Comparison of ENCODE assay signal across 13 cellular contexts in genomic region chr16:89473136-89473712, GRCh38. TPM values are rescaled to one million over a fixed set of nuclear protein-coding genes. Genes with fewer than 3 reads are reported as not detected.
DNase-seq lines count a peak whose midpoint lies in the region; ATAC-seq and TF ChIP-seq lines count a peak whose summit lies in the region.
"Had no signal": no experiment of that assay in that cellular context is flagged by ENCODE, and none has a peak within 500 bp of the region (broad histone marks: within the 10 kb centered on the region; RNA-seq: fewer than 3 reads in every experiment).

No MANE protein-coding gene starts in this region.

- H3K4me1 ChIP-seq in IMR-90 (ENCODE audit: control insufficient read depth, insufficient read depth, low read length): peaks cover 27% of the 10 kb centered on the region
- H3K4me1 ChIP-seq in neutrophil (ENCODE audit: control insufficient read depth in 1 of 2, insufficient read depth in 1 of 2, low read depth in 1 of 2, low read length in 1 of 2): peaks cover 63 to 82% of the 10 kb centered on the region in 2 experiments

- BruUV-seq in IMR-90 (replicated peaks; lab: Mats Ljungman, UMichigan): no TSS peak

- H2BK15ac ChIP-seq in IMR-90 (ENCODE audit: low read depth, low read length): no peak overlapping the region

- no peak overlapping the region for H3K4me2 ChIP-seq in IMR-90 (ENCODE audit: low read depth, low read length)

- TF ChIP-seq RAD21 in IMR-90 (IDR thresholded peaks at IDR 0.05; ENCODE audit: low read length): no peak

- intact Hi-C loops in activated CD4-positive, alpha-beta memory T cell treated with anti-CD3 and anti-CD28 coated beads for 36 hours (cut with micrococcal nuclease): no loop called here
- intact Hi-C loops in IMR-90 (cut with micrococcal nuclease): no loop called here
- intact Hi-C loops in dendritic cell treated with granulocyte-macrophage colony-stimulating factor and Interleukin-4, amounts not matched to agents 40 ng/mL and 50 ng/mL, for 4 days (cut with micrococcal nuclease): loop anchor here (5.0 kb wide), 1 partner anchor 34 kb away; the partner anchor contains the start of gene SPG7

- no peak overlapping the region for H2BK120ac ChIP-seq in IMR-90 (ENCODE audit: low read depth, low read length)

- no peak overlapping the region for H2BK20ac ChIP-seq in IMR-90 (ENCODE audit: low read depth, low read length)

- peaks cover 99% of the 10 kb centered on the region for H4K20me1 ChIP-seq in IMR-90 (ENCODE audit: insufficient read depth, low read length)

- H4K5ac ChIP-seq in IMR-90 (ENCODE audit: low read depth, low read length): no peak overlapping the region

- H2BK5ac ChIP-seq in IMR-90 (ENCODE audit: low read depth, low read length, poor library complexity, severe bottlenecking): no peak overlapping the region

- H3K27ac Mint-ChIP-seq in activated CD4-positive, alpha-beta memory T cell treated with anti-CD3 and anti-CD28 coated beads, Interleukin-2, amount 10 ng/mL, durations not matched to agents 7 days and 5 days: peak overlapping the region; percentile 34
- H3K27ac Mint-ChIP-seq in activated CD4-positive, alpha-beta memory T cell treated with anti-CD3 and anti-CD28 coated beads for 36 hours: no peak overlapping the region
- peak overlapping the region; percentile 60 for H3K27ac Mint-ChIP-seq in dendritic cell treated with granulocyte-macrophage colony-stimulating factor and Interleukin-4, amounts not matched to agents 40 ng/mL and 50 ng/mL, for 4 days

- H2AK9ac ChIP-seq in IMR-90 (replicated peaks; ENCODE audit: low read depth, low read length, poor library complexity): no peak overlapping the region

- no peak overlapping the region for H3K56ac ChIP-seq in IMR-90 (ENCODE audit: extremely low read depth, insufficient read depth, low read length)

- no peak overlapping the region for H3K4me3 ChIP-seq in IMR-90 (ENCODE audit: insufficient read depth, low read depth, low read length)
- H3K4me3 ChIP-seq in neutrophil (ENCODE audit: low read depth in 1 of 2, low read length in 1 of 2): no peak overlapping the region
- H3K4me3 ChIP-seq: cardiac muscle cell, left ventricle myocardium inferior, thyroid gland had no signal

- H3K4me1 Mint-ChIP-seq in activated CD4-positive, alpha-beta memory T cell treated with anti-CD3 and anti-CD28 coated beads, Interleukin-2, amount 10 ng/mL, durations not matched to agents 7 days and 5 days: peaks cover 72% of the 10 kb centered on the region
- peaks cover 77% of the 10 kb centered on the region for H3K4me1 Mint-ChIP-seq in activated CD4-positive, alpha-beta memory T cell treated with anti-CD3 and anti-CD28 coated beads for 36 hours (ENCODE audit: low read depth)
- peaks cover 94% of the 10 kb centered on the region for H3K4me1 Mint-ChIP-seq in dendritic cell treated with granulocyte-macrophage colony-stimulating factor and Interleukin-4, amounts not matched to agents 40 ng/mL and 50 ng/mL, for 4 days (ENCODE audit: low read depth)

- CTCF ChIA-PET in activated CD4-positive, alpha-beta memory T cell treated with anti-CD3 and anti-CD28 coated beads, Interleukin-2, amount 10 ng/mL, durations not matched to agents 7 days and 5 days (lab: Charles Lee): interaction anchor here (1.2 to 2.3 kb wide), 3 partner anchors 16 to 138 kb away, joined by 3 to 7 read pairs (median 3); no protein-coding TSS in a partner anchor
- CTCF ChIA-PET in activated CD4-positive, alpha-beta memory T cell treated with anti-CD3 and anti-CD28 coated beads for 36 hours (lab: Charles Lee): interaction anchor here (1.4 kb wide), 1 partner anchor 9 kb away, joined by 3 read pairs; no protein-coding TSS in a partner anchor
- CTCF ChIA-PET in IMR-90 (lab: Yijun Ruan, JAX): no interaction called here

- DNase-seq in activated CD4-positive, alpha-beta memory T cell treated with anti-CD3 and anti-CD28 coated beads, Interleukin-2, amount 10 ng/mL, durations not matched to agents 7 days and 5 days: no peak
- DNase-seq in activated CD4-positive, alpha-beta memory T cell treated with anti-CD3 and anti-CD28 coated beads for 36 hours: no peak
- DNase-seq in IMR-90 (no peak), T-helper 9 cell (no peak), KG1 (lab: John Stamatoyannopoulos, UW) (no peak)
- DNase-seq: activated effector memory CD4-positive, alpha-beta T cell treated with Interleukin-2 at 50 U/mL for 16 hours; left ventricle myocardium inferior; thyroid gland had no signal

- peaks cover 25% of the 10 kb centered on the region for H3K36me3 Mint-ChIP-seq in activated CD4-positive, alpha-beta memory T cell treated with anti-CD3 and anti-CD28 coated beads, Interleukin-2, amount 10 ng/mL, durations not matched to agents 7 days and 5 days (ENCODE audit: low read depth)
- peaks cover 4% of the 10 kb centered on the region for H3K36me3 Mint-ChIP-seq in activated CD4-positive, alpha-beta memory T cell treated with anti-CD3 and anti-CD28 coated beads for 36 hours
- H3K36me3 Mint-ChIP-seq in dendritic cell treated with granulocyte-macrophage colony-stimulating factor and Interleukin-4, amounts not matched to agents 40 ng/mL and 50 ng/mL, for 4 days (ENCODE audit: low read depth): no peaks in the 10 kb centered on the region

- no peak overlapping the region for H3K23ac ChIP-seq in IMR-90 (ENCODE audit: low read depth, low read length)

- no peak for TF ChIP-seq CTCF in IMR-90 (conservative IDR thresholded peaks at IDR 0.05; ENCODE audit: low read depth, low read length)
- no peak for TF ChIP-seq CTCF in neutrophil (IDR thresholded peaks at IDR 0.05)

- ATAC-seq in IMR-90 (ENCODE audit: low read depth): no peak
- no peak for ATAC-seq in GM21526 (IDR thresholded peaks at IDR 0.05; ENCODE audit: low FRiP score, unreplicated experiment)
- ATAC-seq: activated CD4-positive, CD25-positive, alpha-beta regulatory T cell treated with anti-CD3 and anti-CD28 coated beads, Interleukin-2, amount 50 U/mL, for 24 hours had no signal

- dilution Hi-C loops in IMR-90 (cut with HindIII; ENCODE audit: low sequenced_read_pairs, unreplicated experiment): no loop called here

- H3K18ac ChIP-seq in IMR-90 (ENCODE audit: low read depth, low read length): no peak overlapping the region

- no CpG with 5 or more reads among the region's 7 CpGs for WGBS in IMR-90 (ENCODE audit: extremely low coverage in 2 of 2, insufficient read length in 1 of 2), 2 experiments

- H3K27me3 ChIP-seq in IMR-90 (ENCODE audit: control insufficient read depth, insufficient read depth, low read length) (no peaks in the 10 kb centered on the region), neutrophil (no peaks in the 10 kb centered on the region)
- H3K27me3 ChIP-seq: cardiac muscle cell, thyroid gland had no signal

- no peak overlapping the region for H3K9ac ChIP-seq in IMR-90 (ENCODE audit: low read depth, low read length)

- H4K91ac ChIP-seq in IMR-90 (ENCODE audit: insufficient read depth, low read depth, low read length): no peak overlapping the region

- H3K4me3 Mint-ChIP-seq in activated CD4-positive, alpha-beta memory T cell treated with anti-CD3 and anti-CD28 coated beads, Interleukin-2, amount 10 ng/mL, durations not matched to agents 7 days and 5 days: no peak overlapping the region
- no peak overlapping the region for H3K4me3 Mint-ChIP-seq in activated CD4-positive, alpha-beta memory T cell treated with anti-CD3 and anti-CD28 coated beads for 36 hours
- H3K4me3 Mint-ChIP-seq in dendritic cell treated with granulocyte-macrophage colony-stimulating factor and Interleukin-4, amounts not matched to agents 40 ng/mL and 50 ng/mL, for 4 days: no peak overlapping the region

- peaks cover 0 to 70% of the 10 kb centered on the region in 2 experiments; a peak in 2 of 4 replicates for H3K79me1 ChIP-seq in IMR-90 (ENCODE audit: low read depth in 1 of 2, low read length in 2 of 2)

- in situ Hi-C loops in IMR-90 (cut with MboI; ENCODE audit: low sequenced_read_pairs): no loop called here

- H3K9me1 ChIP-seq in IMR-90 (ENCODE audit: insufficient read depth, low read length): peaks cover 53% of the 10 kb centered on the region

- no peak overlapping the region for H2AFZ ChIP-seq in IMR-90 (replicated peaks; ENCODE audit: low read length, poor library complexity)

- H3K36me3 ChIP-seq in IMR-90 (ENCODE audit: control insufficient read depth, insufficient read depth, low read length) (no peaks in the 10 kb centered on the region), neutrophil (no peaks in the 10 kb centered on the region)
- H3K36me3 ChIP-seq: cardiac muscle cell, left ventricle myocardium inferior, thyroid gland had no signal

- TF ChIP-seq POLR2A in IMR-90 (IDR thresholded peaks at IDR 0.05; ENCODE audit: low read depth, low read length): no peak

- no peak overlapping the region for H4K8ac ChIP-seq in IMR-90 (ENCODE audit: low read depth in 2 of 2, low read length in 2 of 2)

- POLR2A ChIA-PET in activated CD4-positive, alpha-beta memory T cell treated with anti-CD3 and anti-CD28 coated beads, Interleukin-2, amount 10 ng/mL, durations not matched to agents 7 days and 5 days (lab: Charles Lee): interaction anchor here (1.0 to 3.7 kb wide), 7 partner anchors 11 to 158 kb away, joined by 3 to 17 read pairs (median 5); partner anchors contain the start of gene SPG7
- POLR2A ChIA-PET in activated CD4-positive, alpha-beta memory T cell treated with anti-CD3 and anti-CD28 coated beads for 36 hours (lab: Charles Lee): interaction anchor here (1.5 kb wide), 1 partner anchor 12 kb away, joined by 4 read pairs; no protein-coding TSS in a partner anchor
- POLR2A ChIA-PET in IMR-90 (lab: Charles Lee; ENCODE audit: unreplicated experiment): no interaction called here

- H2AK5ac ChIP-seq in IMR-90 (ENCODE audit: low read depth, low read length): peak overlapping the region; percentile 66; the same call in 1 of the 2 replicates

- no peaks in the 10 kb centered on the region for H3K9me3 ChIP-seq in IMR-90 (ENCODE audit: control insufficient read depth, insufficient read depth, low read length)
- H3K9me3 ChIP-seq in neutrophil: no peaks in the 10 kb centered on the region
- H3K9me3 ChIP-seq: left ventricle myocardium inferior, thyroid gland had no signal

- no peak overlapping the region for H3K4ac ChIP-seq in IMR-90 (ENCODE audit: low read depth, low read length)

- no peaks in the 10 kb centered on the region for H3K9me3 Mint-ChIP-seq in activated CD4-positive, alpha-beta memory T cell treated with anti-CD3 and anti-CD28 coated beads, Interleukin-2, amount 10 ng/mL, durations not matched to agents 7 days and 5 days
- H3K9me3 Mint-ChIP-seq in activated CD4-positive, alpha-beta memory T cell treated with anti-CD3 and anti-CD28 coated beads for 36 hours: no peaks in the 10 kb centered on the region
- no peaks in the 10 kb centered on the region for H3K9me3 Mint-ChIP-seq in dendritic cell treated with granulocyte-macrophage colony-stimulating factor and Interleukin-4, amounts not matched to agents 40 ng/mL and 50 ng/mL, for 4 days

- no peak overlapping the region for H3K27ac ChIP-seq in IMR-90 (ENCODE audit: insufficient read depth, low read length)
- peak overlapping the region; percentile 76 for H3K27ac ChIP-seq in neutrophil
- H3K27ac ChIP-seq: cardiac muscle cell, left ventricle myocardium inferior, thyroid gland had no signal

- H3K14ac ChIP-seq in IMR-90 (replicated peaks; ENCODE audit: low read depth, low read length): no peak overlapping the region; the same call in 1 of the 2 replicates

- H3K27me3 Mint-ChIP-seq in activated CD4-positive, alpha-beta memory T cell treated with anti-CD3 and anti-CD28 coated beads, Interleukin-2, amount 10 ng/mL, durations not matched to agents 7 days and 5 days: no peaks in the 10 kb centered on the region
- H3K27me3 Mint-ChIP-seq in activated CD4-positive, alpha-beta memory T cell treated with anti-CD3 and anti-CD28 coated beads for 36 hours: no peaks in the 10 kb centered on the region
- no peaks in the 10 kb centered on the region for H3K27me3 Mint-ChIP-seq in dendritic cell treated with granulocyte-macrophage colony-stimulating factor and Interleukin-4, amounts not matched to agents 40 ng/mL and 50 ng/mL, for 4 days

RNA-seq across cellular contexts. Expression of gene ANKRD11, which starts 17.1 kb away (rescaled TPM):
- 100 to 1,000 TPM; 199 to 208 TPM for total RNA-seq in activated CD4-positive, alpha-beta memory T cell treated with anti-CD3 and anti-CD28 coated beads, Interleukin-2, amount 10 ng/mL, durations not matched to agents 7 days and 5 days
- 100 to 1,000 TPM; 126 to 133 TPM for total RNA-seq in activated CD4-positive, alpha-beta memory T cell treated with anti-CD3 and anti-CD28 coated beads for 36 hours
- total RNA-seq in IMR-90 (2012; rRNA removed): 28.1 and 46.8 TPM in 2 replicates
- polyA plus RNA-seq in IMR-90 (2012; rRNA removed): 67.8 and 71.9 TPM in 2 replicates
- 50.6 and 79.2 TPM in 2 replicates for polyA plus RNA-seq in IMR-90 (2012; cell fraction: cytosol; rRNA removed)
- 174 and 231 TPM in 2 replicates for polyA plus RNA-seq in IMR-90 (2012; cell fraction: nucleus; rRNA removed; ENCODE audit: low replicate concordance)

RNA-seq across cellular contexts. Expression of gene SPG7, which starts 35.0 kb away (rescaled TPM):
- 10 to 100 TPM; 73.9 to 77.9 TPM for total RNA-seq in activated CD4-positive, alpha-beta memory T cell treated with anti-CD3 and anti-CD28 coated beads, Interleukin-2, amount 10 ng/mL, durations not matched to agents 7 days and 5 days
- 10 to 100 TPM; 67.9 to 70.4 TPM for total RNA-seq in activated CD4-positive, alpha-beta memory T cell treated with anti-CD3 and anti-CD28 coated beads for 36 hours
- 95.3 and 96.8 TPM in 2 replicates for total RNA-seq in IMR-90 (2012; rRNA removed)
- 82.8 and 94.6 TPM in 2 replicates for polyA plus RNA-seq in IMR-90 (2012; rRNA removed)
- polyA plus RNA-seq in IMR-90 (2012; cell fraction: cytosol; rRNA removed): 49.9 and 71.5 TPM in 2 replicates
- 594 and 800 TPM in 2 replicates for polyA plus RNA-seq in IMR-90 (2012; cell fraction: nucleus; rRNA removed; ENCODE audit: low replicate concordance)
